7 cellular contexts compared by ENCODE assay signal in the genomic region with DNA sequence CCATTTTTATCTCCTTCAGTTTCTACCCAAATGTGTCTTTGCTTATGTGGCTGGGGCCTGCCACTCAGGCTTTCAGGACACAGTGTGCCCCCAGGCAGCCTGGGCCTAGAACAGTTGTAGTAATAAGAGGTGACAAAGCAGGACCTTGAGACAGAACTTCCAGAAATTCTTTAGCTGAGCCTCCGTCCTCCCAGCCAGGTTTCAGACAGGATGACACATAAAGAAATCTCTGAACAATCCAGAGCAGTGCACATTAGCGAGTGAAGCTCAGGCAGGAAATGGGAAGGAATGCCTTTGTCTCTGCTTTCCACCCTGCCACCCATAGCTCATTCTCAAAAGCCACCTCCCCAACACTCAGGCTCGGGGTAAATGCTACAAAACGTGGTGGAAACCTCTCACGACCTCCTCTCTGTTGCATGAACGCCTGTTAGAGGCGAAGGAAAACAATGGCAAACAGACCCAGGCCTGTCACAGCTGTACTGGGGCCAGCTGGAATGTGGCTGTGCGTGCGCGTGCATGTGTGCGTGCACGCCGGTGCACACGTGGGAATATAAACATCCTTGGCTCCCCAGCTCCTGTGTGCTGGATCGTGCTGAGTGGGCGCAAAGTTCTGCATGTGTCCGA.
A peak's percentile ranks its signal among the peaks of the same experiment; 100 is the strongest.
DNase-seq lines count a peak whose midpoint lies in the region; ATAC-seq, FAIRE-seq and TF ChIP-seq lines count a peak whose summit lies in the region.

No MANE protein-coding gene starts in this region.

- TF ChIP-seq CTCF in dorsolateral prefrontal cortex (IDR thresholded peaks at IDR 0.05 in 54 of 56, conservative IDR thresholded peaks at IDR 0.05 in 2 of 56; ENCODE audit: low read depth in 1 of 56, partially characterized antibody in 56 of 56) (no peak), D721Med (IDR thresholded peaks at IDR 0.05; ENCODE audit: insufficient read depth, missing control alignments) (no peak), GM10266 (IDR thresholded peaks at IDR 0.05; ENCODE audit: control insufficient read depth, insufficient read depth, low read depth, missing control alignments) (no peak)

- H3K4me1 ChIP-seq in skeletal muscle tissue (ENCODE audit: control insufficient read depth in 3 of 3, insufficient read depth in 3 of 3, low read length in 3 of 3), result peaks cover 19 to 35% (median 33%) of the 10 kb centered on the region in 3 donors

- peak; percentile 87 for DNase-seq in HTR-8/SVneo (ENCODE audit: insufficient read length, low spot score)
- DNase-seq in epithelial cell of prostate (ENCODE audit: low read depth, low spot score), result no peak
- DNase-seq in dorsolateral prefrontal cortex, result no peak
- no peak for DNase-seq in D721Med (ENCODE audit: insufficient read length, low spot score)
- DNase-seq in GM10266 (ENCODE audit: extremely low spot score), result no peak

- H3K9me3 ChIP-seq in skeletal muscle tissue (ENCODE audit: control insufficient read depth in 3 of 3, low read length in 3 of 3), result no peaks in the 10 kb centered on the region

- intact Hi-C loops in dorsolateral prefrontal cortex (cut with DNase I), result no loop called here

- peak; percentile 15 for ATAC-seq in GM19023 (IDR thresholded peaks at IDR 0.05; ENCODE audit: unreplicated experiment)

- no peak overlapping the region for H3K4me3 ChIP-seq in skeletal muscle tissue (ENCODE audit: low read length in 3 of 3)
- H3K4me3 ChIP-seq in dorsolateral prefrontal cortex, result no peak overlapping the region

- FAIRE-seq in HTR-8/SVneo (lab: Jason Lieb, UNC), result peak; percentile 98
- no peak for FAIRE-seq in D721Med (lab: Jason Lieb, UNC)

- peak overlapping the region; percentile 98 for H3K27ac ChIP-seq in epithelial cell of prostate
- H3K27ac ChIP-seq in skeletal muscle tissue (ENCODE audit: low read depth, low read length), result peak overlapping the region; percentile 1
- H3K27ac ChIP-seq in dorsolateral prefrontal cortex, result peak overlapping the region in 1 of 59 donors; percentile 31

- H3K27me3 ChIP-seq in skeletal muscle tissue (ENCODE audit: control insufficient read depth in 3 of 3, insufficient read depth in 3 of 3, low read length in 3 of 3) (no peaks in the 10 kb centered on the region), dorsolateral prefrontal cortex (no peaks in the 10 kb centered on the region)

- no peak overlapping the region for H3K9ac ChIP-seq in skeletal muscle tissue (ENCODE audit: low read depth in 1 of 3, low read length in 3 of 3)

- no peaks in the 10 kb centered on the region for H3K36me3 ChIP-seq in skeletal muscle tissue (ENCODE audit: control insufficient read depth in 3 of 3, insufficient read depth in 3 of 3, low read length in 3 of 3)
